19 cellular contexts compared by ENCODE assay signal in the genomic region with DNA sequence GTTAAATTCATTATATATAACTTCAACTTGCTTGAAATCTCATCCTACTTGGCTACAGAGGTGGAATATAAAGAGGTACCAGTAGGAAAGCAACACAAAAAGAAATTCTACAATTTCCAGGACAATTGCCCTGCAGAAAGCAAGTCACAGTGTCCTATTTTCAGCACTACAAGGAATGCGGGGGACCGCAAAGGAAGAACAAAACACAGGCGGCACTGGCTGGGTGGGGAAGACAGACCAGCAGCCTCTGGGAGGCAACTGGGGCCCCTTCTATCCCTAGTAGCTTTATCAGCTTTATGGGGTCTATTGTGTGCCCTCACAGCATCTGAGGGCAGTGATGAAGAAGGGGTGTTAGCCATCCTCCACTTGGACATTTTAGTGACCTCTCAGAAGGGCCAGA. TPM values are rescaled to one million over a fixed set of nuclear protein-coding genes. Genes with fewer than 3 reads are reported as not detected.
DNase-seq lines count a peak whose midpoint lies in the region; ATAC-seq, FAIRE-seq and TF ChIP-seq lines count a peak whose summit lies in the region.
"Had no signal": no experiment of that assay in that cellular context is flagged by ENCODE, and none has a peak within 500 bp of the region (broad histone marks: within the 10 kb centered on the region; RNA-seq: fewer than 3 reads in every experiment).

No MANE protein-coding gene starts in this region.

- no peak for TF ChIP-seq CTCF in dorsolateral prefrontal cortex (IDR thresholded peaks at IDR 0.05 in 54 of 56, conservative IDR thresholded peaks at IDR 0.05 in 2 of 56; ENCODE audit: low read depth in 1 of 56, partially characterized antibody in 56 of 56)
- TF ChIP-seq CTCF in neutrophil (IDR thresholded peaks at IDR 0.05): no peak
- TF ChIP-seq CTCF in upper lobe of right lung (IDR thresholded peaks at IDR 0.05): no peak

- H3K9me3 Mint-ChIP-seq in activated T-cell treated with anti-CD3 and anti-CD28 coated beads, Interleukin-2, amount 50 U/mL, for 72 hours: no peaks in the 10 kb centered on the region
- no peaks in the 10 kb centered on the region for H3K9me3 Mint-ChIP-seq in activated T-cell treated with anti-CD3 and anti-CD28 coated beads, Interleukin-2, amount 50 U/mL, for 24 hours
- H3K9me3 Mint-ChIP-seq: CD8-positive, alpha-beta T cell; H9 had no signal

- FAIRE-seq in H54 (lab: Jason Lieb, UNC): no peak
- FAIRE-seq: GM19239 had no signal

- H3K4me3 Mint-ChIP-seq in activated T-cell treated with anti-CD3 and anti-CD28 coated beads, Interleukin-2, amount 50 U/mL, for 72 hours: no peak overlapping the region
- no peak overlapping the region for H3K4me3 Mint-ChIP-seq in activated T-cell treated with anti-CD3 and anti-CD28 coated beads, Interleukin-2, amount 50 U/mL, for 24 hours
- H3K4me3 Mint-ChIP-seq: CD8-positive, alpha-beta T cell; H9 had no signal

- peaks cover 43 to 67% of the 10 kb centered on the region in 2 experiments for H3K4me1 ChIP-seq in neutrophil (ENCODE audit: control insufficient read depth in 1 of 2, insufficient read depth in 1 of 2, low read depth in 1 of 2, low read length in 1 of 2)
- peaks cover 43% of the 10 kb centered on the region for H3K4me1 ChIP-seq in upper lobe of right lung

- H3K4me1 Mint-ChIP-seq in activated T-cell treated with anti-CD3 and anti-CD28 coated beads, Interleukin-2, amount 50 U/mL, for 72 hours (ENCODE audit: low read depth): peaks cover 7% of the 10 kb centered on the region
- peaks cover 2% of the 10 kb centered on the region for H3K4me1 Mint-ChIP-seq in activated T-cell treated with anti-CD3 and anti-CD28 coated beads, Interleukin-2, amount 50 U/mL, for 24 hours (ENCODE audit: low read depth)

- TF ChIP-seq POLR2A in H54 (IDR thresholded peaks at IDR 0.05; ENCODE audit: low read depth, low read length): no peak

- peak overlapping the region in 53 of 59 donors; percentile 0 to 89 (median 72) for H3K27ac ChIP-seq in dorsolateral prefrontal cortex
- H3K27ac ChIP-seq in neutrophil: peak overlapping the region; percentile 81
- peak overlapping the region; percentile 1 for H3K27ac ChIP-seq in upper lobe of right lung

- no peak for DNase-seq in activated T-cell treated with anti-CD3 and anti-CD28 coated beads, Interleukin-2, amount 50 U/mL, for 72 hours
- DNase-seq in activated T-cell treated with anti-CD3 and anti-CD28 coated beads, Interleukin-2, amount 50 U/mL, for 24 hours: no peak
- DNase-seq in dorsolateral prefrontal cortex: peak in 1 of 10 donors; percentile 55
- DNase-seq in upper lobe of right lung: no peak
- no peak for DNase-seq in RPMI8226
- DNase-seq in H54 (ENCODE audit: insufficient read length, low spot score): no peak
- DNase-seq: 8988T; BE2C; CD8-positive, alpha-beta T cell; H9; MV-4-11; NCI-H1436; NCI-H2029; NCI-H2171 treated with DMSO at 0.1 percent for 48 hours; NCI-H446 treated with DMSO at 0.1 percent for 48 hours; PC-3 had no signal

- H3K27me3 Mint-ChIP-seq in activated T-cell treated with anti-CD3 and anti-CD28 coated beads, Interleukin-2, amount 50 U/mL, for 72 hours (ENCODE audit: low read depth): no peaks in the 10 kb centered on the region
- no peaks in the 10 kb centered on the region for H3K27me3 Mint-ChIP-seq in activated T-cell treated with anti-CD3 and anti-CD28 coated beads, Interleukin-2, amount 50 U/mL, for 24 hours

- H3K36me3 Mint-ChIP-seq in activated T-cell treated with anti-CD3 and anti-CD28 coated beads, Interleukin-2, amount 50 U/mL, for 72 hours (ENCODE audit: insufficient read depth in 2 of 2): no peaks in the 10 kb centered on the region
- H3K36me3 Mint-ChIP-seq in activated T-cell treated with anti-CD3 and anti-CD28 coated beads, Interleukin-2, amount 50 U/mL, for 24 hours (ENCODE audit: low read depth): peaks cover 20% of the 10 kb centered on the region

- peaks cover 21% of the 10 kb centered on the region for H3K36me3 ChIP-seq in neutrophil
- peaks cover 9% of the 10 kb centered on the region for H3K36me3 ChIP-seq in upper lobe of right lung
- H3K36me3 ChIP-seq: BE2C had no signal

- no peak for ATAC-seq in activated T-cell treated with anti-CD3 and anti-CD28 coated beads, Interleukin-2, amount 50 U/mL, for 72 hours (replicated peaks in 1 of 2)
- no peak for ATAC-seq in upper lobe of right lung
- no peak for ATAC-seq in HG03432 (IDR thresholded peaks at IDR 0.05; ENCODE audit: unreplicated experiment)
- ATAC-seq: CD8-positive, alpha-beta T cell; PC-3 had no signal

- H3K27ac Mint-ChIP-seq in activated T-cell treated with anti-CD3 and anti-CD28 coated beads, Interleukin-2, amount 50 U/mL, for 72 hours: peak overlapping the region; percentile 24
- H3K27ac Mint-ChIP-seq in activated T-cell treated with anti-CD3 and anti-CD28 coated beads, Interleukin-2, amount 50 U/mL, for 24 hours: no peak overlapping the region

- H3K9me3 ChIP-seq in neutrophil: no peaks in the 10 kb centered on the region
- no peaks in the 10 kb centered on the region for H3K9me3 ChIP-seq in upper lobe of right lung
- H3K9me3 ChIP-seq: BE2C had no signal

- intact Hi-C loops in dorsolateral prefrontal cortex (cut with DNase I): no loop called here
- intact Hi-C loops in upper lobe of right lung (cut with DNase I): no loop called here

- H3K27me3 ChIP-seq in dorsolateral prefrontal cortex: no peaks in the 10 kb centered on the region
- H3K27me3 ChIP-seq in neutrophil: no peaks in the 10 kb centered on the region
- H3K27me3 ChIP-seq in upper lobe of right lung: no peaks in the 10 kb centered on the region
- H3K27me3 ChIP-seq: BE2C had no signal

- H3K4me3 ChIP-seq in dorsolateral prefrontal cortex (no peak overlapping the region), neutrophil (ENCODE audit: low read depth in 1 of 2, low read length in 1 of 2) (no peak overlapping the region), upper lobe of right lung (no peak overlapping the region)

RNA-seq across cellular contexts. Expression of a gene that starts 30.5 kb away (rescaled TPM):
- total RNA-seq in activated T-cell treated with anti-CD3 and anti-CD28 coated beads, Interleukin-2, amount 50 U/mL, for 72 hours: 10 to 100 TPM; 25.5 to 28.2 TPM
- 10 to 100 TPM; 16.2 to 58.9 (median 38.4) TPM for total RNA-seq in dorsolateral prefrontal cortex
- 62.4 TPM for total RNA-seq in upper lobe of right lung

Comparison
In these comparisons a context has a peak if more than half of its experiments do, and no peak if none do; other contexts are left out.
1. H3K27ac ChIP-seq: peak in every context shown above with its lines; median percentile 81 in neutrophil; 72 in dorsolateral prefrontal cortex; 1 in upper lobe of right lung.